Comparison of ENCODE assay signal across 1 cellular context in the genomic region with DNA sequence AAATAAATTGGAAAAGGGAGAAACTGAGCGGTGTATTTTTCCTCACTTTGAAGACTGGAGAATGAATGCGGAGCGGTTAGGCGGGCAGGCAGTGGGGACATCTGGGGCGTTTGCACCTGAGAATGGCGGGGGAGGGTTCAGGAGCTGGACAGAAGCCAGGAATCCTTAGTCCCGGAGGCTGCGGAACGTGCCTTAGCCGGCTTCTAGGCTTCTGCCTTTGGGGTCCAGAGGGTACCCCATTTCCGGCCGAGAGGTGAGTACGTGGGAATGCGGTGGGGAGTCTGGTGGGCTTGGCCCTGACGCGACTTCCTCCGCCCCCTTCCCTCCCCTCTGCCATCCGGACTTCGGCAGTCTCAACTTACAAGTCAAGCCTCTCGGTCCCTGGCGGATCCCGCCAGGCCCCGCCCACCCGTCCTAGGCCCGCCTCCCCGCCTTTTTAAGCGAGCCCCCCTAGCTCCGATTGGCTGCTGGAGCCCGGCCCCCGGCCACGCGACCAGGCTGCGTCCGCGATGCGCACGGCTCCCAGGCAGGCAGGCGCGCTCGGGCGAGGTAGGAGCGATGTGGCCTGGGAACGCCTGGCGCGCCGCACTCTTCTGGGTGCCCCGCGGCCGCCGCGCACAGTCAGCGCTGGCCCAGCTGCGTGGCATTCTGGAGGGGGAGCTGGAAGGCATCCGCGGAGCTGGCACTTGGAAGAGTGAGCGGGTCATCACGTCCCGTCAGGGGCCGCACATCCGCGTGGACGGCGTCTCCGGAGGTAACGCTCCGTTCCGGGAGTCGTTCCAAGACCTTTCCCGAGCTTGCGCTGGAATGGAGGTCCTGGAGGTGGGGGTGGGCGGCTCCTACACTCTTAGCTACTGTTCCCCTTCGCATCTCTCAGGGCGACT.
TF ChIP-seq lines count a peak whose summit lies in the region.

A gene (plus strand): TSS at position 525 of the 884 bp plus-strand sequence. CDS start 34 bp downstream, at position 559.

TF ChIP-seq in K562, 482 proteins besides CTCF, POLR2A, EP300 and RAD21 (continued from another document and continues in another):
- peak; percentile 46; the same call in 1 of the 2 replicates for TF ChIP-seq ATF1 (CRISPR knock-in tag; IDR thresholded peaks at IDR 0.05)
- peak; percentile 90 for TF ChIP-seq ATF1 (tag; IDR thresholded peaks at IDR 0.05)
- TF ChIP-seq POLR2B (IDR thresholded peaks at IDR 0.05; ENCODE audit: low read depth, partially characterized antibody): no peak
- TF ChIP-seq, protein P1, sequence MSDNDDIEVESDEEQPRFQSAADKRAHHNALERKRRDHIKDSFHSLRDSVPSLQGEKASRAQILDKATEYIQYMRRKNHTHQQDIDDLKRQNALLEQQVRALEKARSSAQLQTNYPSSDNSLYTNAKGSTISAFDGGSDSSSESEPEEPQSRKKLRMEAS (CRISPR knock-in tag; IDR thresholded peaks at IDR 0.05): peak; percentile 87
- TF ChIP-seq ETV5 (CRISPR knock-in tag; IDR thresholded peaks at IDR 0.05; ENCODE audit: low read depth): peak; percentile 51; the same call in 1 of the 2 replicates
- TF ChIP-seq, protein P2, sequence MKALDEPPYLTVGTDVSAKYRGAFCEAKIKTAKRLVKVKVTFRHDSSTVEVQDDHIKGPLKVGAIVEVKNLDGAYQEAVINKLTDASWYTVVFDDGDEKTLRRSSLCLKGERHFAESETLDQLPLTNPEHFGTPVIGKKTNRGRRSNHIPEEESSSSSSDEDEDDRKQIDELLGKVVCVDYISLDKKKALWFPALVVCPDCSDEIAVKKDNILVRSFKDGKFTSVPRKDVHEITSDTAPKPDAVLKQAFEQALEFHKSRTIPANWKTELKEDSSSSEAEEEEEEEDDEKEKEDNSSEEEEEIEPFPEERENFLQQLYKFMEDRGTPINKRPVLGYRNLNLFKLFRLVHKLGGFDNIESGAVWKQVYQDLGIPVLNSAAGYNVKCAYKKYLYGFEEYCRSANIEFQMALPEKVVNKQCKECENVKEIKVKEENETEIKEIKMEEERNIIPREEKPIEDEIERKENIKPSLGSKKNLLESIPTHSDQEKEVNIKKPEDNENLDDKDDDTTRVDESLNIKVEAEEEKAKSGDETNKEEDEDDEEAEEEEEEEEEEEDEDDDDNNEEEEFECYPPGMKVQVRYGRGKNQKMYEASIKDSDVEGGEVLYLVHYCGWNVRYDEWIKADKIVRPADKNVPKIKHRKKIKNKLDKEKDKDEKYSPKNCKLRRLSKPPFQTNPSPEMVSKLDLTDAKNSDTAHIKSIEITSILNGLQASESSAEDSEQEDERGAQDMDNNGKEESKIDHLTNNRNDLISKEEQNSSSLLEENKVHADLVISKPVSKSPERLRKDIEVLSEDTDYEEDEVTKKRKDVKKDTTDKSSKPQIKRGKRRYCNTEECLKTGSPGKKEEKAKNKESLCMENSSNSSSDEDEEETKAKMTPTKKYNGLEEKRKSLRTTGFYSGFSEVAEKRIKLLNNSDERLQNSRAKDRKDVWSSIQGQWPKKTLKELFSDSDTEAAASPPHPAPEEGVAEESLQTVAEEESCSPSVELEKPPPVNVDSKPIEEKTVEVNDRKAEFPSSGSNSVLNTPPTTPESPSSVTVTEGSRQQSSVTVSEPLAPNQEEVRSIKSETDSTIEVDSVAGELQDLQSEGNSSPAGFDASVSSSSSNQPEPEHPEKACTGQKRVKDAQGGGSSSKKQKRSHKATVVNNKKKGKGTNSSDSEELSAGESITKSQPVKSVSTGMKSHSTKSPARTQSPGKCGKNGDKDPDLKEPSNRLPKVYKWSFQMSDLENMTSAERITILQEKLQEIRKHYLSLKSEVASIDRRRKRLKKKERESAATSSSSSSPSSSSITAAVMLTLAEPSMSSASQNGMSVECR (CRISPR knock-in tag; IDR thresholded peaks at IDR 0.05): peak; percentile 81
- no peak for TF ChIP-seq DIDO1 (tag; IDR thresholded peaks at IDR 0.05; ENCODE audit: low read depth)
- 0 out of 4 replicates have a peak, but pooled peaks of 1 of the 2 experiments have one; percentile 50 for TF ChIP-seq TEAD1 (CRISPR knock-in tag; IDR thresholded peaks at IDR 0.05)
- no peak for TF ChIP-seq NR2C1 (IDR thresholded peaks at IDR 0.05)
- TF ChIP-seq NR2C1 (tag; IDR thresholded peaks at IDR 0.05): no peak
- TF ChIP-seq THRAP3 (IDR thresholded peaks at IDR 0.05; ENCODE audit: borderline replicate concordance): no peak
- TF ChIP-seq ZNF134 (CRISPR knock-in tag; conservative IDR thresholded peaks at IDR 0.05): no peak
- TF ChIP-seq KLF16 (IDR thresholded peaks at IDR 0.05): no peak
- TF ChIP-seq RBM15 (IDR thresholded peaks at IDR 0.05; ENCODE audit: insufficient read depth, low read length): no peak
- peak; percentile 56; the same call in 1 of the 2 replicates for TF ChIP-seq MXI1 (IDR thresholded peaks at IDR 0.05; ENCODE audit: low read depth, low read length)
- TF ChIP-seq, protein P3, sequence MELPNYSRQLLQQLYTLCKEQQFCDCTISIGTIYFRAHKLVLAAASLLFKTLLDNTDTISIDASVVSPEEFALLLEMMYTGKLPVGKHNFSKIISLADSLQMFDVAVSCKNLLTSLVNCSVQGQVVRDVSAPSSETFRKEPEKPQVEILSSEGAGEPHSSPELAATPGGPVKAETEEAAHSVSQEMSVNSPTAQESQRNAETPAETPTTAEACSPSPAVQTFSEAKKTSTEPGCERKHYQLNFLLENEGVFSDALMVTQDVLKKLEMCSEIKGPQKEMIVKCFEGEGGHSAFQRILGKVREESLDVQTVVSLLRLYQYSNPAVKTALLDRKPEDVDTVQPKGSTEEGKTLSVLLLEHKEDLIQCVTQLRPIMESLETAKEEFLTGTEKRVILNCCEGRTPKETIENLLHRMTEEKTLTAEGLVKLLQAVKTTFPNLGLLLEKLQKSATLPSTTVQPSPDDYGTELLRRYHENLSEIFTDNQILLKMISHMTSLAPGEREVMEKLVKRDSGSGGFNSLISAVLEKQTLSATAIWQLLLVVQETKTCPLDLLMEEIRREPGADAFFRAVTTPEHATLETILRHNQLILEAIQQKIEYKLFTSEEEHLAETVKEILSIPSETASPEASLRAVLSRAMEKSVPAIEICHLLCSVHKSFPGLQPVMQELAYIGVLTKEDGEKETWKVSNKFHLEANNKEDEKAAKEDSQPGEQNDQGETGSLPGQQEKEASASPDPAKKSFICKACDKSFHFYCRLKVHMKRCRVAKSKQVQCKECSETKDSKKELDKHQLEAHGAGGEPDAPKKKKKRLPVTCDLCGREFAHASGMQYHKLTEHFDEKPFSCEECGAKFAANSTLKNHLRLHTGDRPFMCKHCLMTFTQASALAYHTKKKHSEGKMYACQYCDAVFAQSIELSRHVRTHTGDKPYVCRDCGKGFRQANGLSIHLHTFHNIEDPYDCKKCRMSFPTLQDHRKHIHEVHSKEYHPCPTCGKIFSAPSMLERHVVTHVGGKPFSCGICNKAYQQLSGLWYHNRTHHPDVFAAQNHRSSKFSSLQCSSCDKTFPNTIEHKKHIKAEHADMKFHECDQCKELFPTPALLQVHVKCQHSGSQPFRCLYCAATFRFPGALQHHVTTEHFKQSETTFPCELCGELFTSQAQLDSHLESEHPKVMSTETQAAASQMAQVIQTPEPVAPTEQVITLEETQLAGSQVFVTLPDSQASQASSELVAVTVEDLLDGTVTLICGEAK (IDR thresholded peaks at IDR 0.05): no peak
- TF ChIP-seq, protein P3 (CRISPR knock-in tag; IDR thresholded peaks at IDR 0.05): no peak
- TF ChIP-seq CEBPG (CRISPR knock-in tag; IDR thresholded peaks at IDR 0.05): no peak
- no peak for TF ChIP-seq CEBPG (tag; conservative IDR thresholded peaks at IDR 0.05 in 1 of 2, IDR thresholded peaks at IDR 0.05 in 1 of 2)
- TF ChIP-seq BRD4 (IDR thresholded peaks at IDR 0.05): no peak
- TF ChIP-seq, protein P4, sequence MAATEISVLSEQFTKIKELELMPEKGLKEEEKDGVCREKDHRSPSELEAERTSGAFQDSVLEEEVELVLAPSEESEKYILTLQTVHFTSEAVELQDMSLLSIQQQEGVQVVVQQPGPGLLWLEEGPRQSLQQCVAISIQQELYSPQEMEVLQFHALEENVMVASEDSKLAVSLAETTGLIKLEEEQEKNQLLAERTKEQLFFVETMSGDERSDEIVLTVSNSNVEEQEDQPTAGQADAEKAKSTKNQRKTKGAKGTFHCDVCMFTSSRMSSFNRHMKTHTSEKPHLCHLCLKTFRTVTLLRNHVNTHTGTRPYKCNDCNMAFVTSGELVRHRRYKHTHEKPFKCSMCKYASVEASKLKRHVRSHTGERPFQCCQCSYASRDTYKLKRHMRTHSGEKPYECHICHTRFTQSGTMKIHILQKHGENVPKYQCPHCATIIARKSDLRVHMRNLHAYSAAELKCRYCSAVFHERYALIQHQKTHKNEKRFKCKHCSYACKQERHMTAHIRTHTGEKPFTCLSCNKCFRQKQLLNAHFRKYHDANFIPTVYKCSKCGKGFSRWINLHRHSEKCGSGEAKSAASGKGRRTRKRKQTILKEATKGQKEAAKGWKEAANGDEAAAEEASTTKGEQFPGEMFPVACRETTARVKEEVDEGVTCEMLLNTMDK (IDR thresholded peaks at IDR 0.05; ENCODE audit: borderline replicate concordance, insufficient read depth, low read depth, low read length, poor library complexity, severe bottlenecking): no peak
- TF ChIP-seq CBX3 (IDR thresholded peaks at IDR 0.05; ENCODE audit: borderline replicate concordance in 1 of 2, low read length in 2 of 2): no peak
- peak; percentile 46; the same call in 1 of the 2 replicates for TF ChIP-seq HCFC1 (IDR thresholded peaks at IDR 0.05; ENCODE audit: low read depth, low read length)
- TF ChIP-seq SAFB2 (IDR thresholded peaks at IDR 0.05; ENCODE audit: borderline replicate concordance, low read depth, low read length, severe bottlenecking): no peak
- TF ChIP-seq, protein P5, sequence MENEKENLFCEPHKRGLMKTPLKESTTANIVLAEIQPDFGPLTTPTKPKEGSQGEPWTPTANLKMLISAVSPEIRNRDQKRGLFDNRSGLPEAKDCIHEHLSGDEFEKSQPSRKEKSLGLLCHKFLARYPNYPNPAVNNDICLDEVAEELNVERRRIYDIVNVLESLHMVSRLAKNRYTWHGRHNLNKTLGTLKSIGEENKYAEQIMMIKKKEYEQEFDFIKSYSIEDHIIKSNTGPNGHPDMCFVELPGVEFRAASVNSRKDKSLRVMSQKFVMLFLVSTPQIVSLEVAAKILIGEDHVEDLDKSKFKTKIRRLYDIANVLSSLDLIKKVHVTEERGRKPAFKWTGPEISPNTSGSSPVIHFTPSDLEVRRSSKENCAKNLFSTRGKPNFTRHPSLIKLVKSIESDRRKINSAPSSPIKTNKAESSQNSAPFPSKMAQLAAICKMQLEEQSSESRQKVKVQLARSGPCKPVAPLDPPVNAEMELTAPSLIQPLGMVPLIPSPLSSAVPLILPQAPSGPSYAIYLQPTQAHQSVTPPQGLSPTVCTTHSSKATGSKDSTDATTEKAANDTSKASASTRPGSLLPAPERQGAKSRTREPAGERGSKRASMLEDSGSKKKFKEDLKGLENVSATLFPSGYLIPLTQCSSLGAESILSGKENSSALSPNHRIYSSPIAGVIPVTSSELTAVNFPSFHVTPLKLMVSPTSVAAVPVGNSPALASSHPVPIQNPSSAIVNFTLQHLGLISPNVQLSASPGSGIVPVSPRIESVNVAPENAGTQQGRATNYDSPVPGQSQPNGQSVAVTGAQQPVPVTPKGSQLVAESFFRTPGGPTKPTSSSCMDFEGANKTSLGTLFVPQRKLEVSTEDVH (IDR thresholded peaks at IDR 0.05; ENCODE audit: low read depth, partially characterized antibody): no peak
- TF ChIP-seq, protein P6, sequence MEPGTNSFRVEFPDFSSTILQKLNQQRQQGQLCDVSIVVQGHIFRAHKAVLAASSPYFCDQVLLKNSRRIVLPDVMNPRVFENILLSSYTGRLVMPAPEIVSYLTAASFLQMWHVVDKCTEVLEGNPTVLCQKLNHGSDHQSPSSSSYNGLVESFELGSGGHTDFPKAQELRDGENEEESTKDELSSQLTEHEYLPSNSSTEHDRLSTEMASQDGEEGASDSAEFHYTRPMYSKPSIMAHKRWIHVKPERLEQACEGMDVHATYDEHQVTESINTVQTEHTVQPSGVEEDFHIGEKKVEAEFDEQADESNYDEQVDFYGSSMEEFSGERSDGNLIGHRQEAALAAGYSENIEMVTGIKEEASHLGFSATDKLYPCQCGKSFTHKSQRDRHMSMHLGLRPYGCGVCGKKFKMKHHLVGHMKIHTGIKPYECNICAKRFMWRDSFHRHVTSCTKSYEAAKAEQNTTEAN (CRISPR knock-in tag; IDR thresholded peaks at IDR 0.05): no peak
- TF ChIP-seq ZNF324 (CRISPR knock-in tag; IDR thresholded peaks at IDR 0.05): no peak
- TF ChIP-seq, protein P7, sequence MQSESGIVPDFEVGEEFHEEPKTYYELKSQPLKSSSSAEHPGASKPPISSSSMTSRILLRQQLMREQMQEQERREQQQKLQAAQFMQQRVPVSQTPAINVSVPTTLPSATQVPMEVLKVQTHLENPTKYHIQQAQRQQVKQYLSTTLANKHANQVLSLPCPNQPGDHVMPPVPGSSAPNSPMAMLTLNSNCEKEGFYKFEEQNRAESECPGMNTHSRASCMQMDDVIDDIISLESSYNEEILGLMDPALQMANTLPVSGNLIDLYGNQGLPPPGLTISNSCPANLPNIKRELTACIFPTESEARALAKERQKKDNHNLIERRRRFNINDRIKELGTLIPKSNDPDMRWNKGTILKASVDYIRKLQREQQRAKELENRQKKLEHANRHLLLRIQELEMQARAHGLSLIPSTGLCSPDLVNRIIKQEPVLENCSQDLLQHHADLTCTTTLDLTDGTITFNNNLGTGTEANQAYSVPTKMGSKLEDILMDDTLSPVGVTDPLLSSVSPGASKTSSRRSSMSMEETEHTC (IDR thresholded peaks at IDR 0.05): no peak
- no peak for TF ChIP-seq ZNF551 (CRISPR knock-in tag; IDR thresholded peaks at IDR 0.05)
- no peak for TF ChIP-seq CHCHD3 (CRISPR knock-in tag; IDR thresholded peaks at IDR 0.05)
- no peak for TF ChIP-seq FOXP1 (CRISPR knock-in tag; IDR thresholded peaks at IDR 0.05)
- no peak for TF ChIP-seq HNRNPL (IDR thresholded peaks at IDR 0.05; ENCODE audit: low read depth, low read length)
- no peak for TF ChIP-seq ZNF583 (CRISPR knock-in tag; IDR thresholded peaks at IDR 0.05)
- TF ChIP-seq CREBBP (IDR thresholded peaks at IDR 0.05; ENCODE audit: low read depth, low read length): no peak
